1 cellular context compared by ENCODE assay signal in the genomic region with DNA sequence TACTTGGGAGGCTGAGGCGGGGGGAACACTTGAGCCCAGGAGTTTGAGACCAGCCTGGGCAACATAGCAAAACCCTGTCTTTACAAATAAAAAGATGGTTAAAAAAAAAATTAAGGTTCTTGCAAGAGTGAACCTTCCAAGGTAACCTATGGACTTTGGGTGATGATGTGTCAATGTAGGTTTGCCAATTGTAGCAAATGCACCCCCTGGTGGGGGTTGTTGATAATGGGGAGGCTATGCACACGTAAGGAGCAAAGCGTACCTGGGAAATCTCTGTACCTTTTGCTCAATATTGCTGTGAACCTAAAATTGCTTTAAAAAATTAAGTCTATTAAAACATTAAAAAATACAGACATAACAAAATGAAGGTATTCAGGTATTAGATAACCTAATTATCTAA.
TF ChIP-seq lines count a peak whose summit lies in the region.

No MANE protein-coding gene starts in this region.

TF ChIP-seq in GM12878, 131 proteins besides CTCF, POLR2A, EP300 and RAD21 (continued from another document):
- TF ChIP-seq, protein P1, sequence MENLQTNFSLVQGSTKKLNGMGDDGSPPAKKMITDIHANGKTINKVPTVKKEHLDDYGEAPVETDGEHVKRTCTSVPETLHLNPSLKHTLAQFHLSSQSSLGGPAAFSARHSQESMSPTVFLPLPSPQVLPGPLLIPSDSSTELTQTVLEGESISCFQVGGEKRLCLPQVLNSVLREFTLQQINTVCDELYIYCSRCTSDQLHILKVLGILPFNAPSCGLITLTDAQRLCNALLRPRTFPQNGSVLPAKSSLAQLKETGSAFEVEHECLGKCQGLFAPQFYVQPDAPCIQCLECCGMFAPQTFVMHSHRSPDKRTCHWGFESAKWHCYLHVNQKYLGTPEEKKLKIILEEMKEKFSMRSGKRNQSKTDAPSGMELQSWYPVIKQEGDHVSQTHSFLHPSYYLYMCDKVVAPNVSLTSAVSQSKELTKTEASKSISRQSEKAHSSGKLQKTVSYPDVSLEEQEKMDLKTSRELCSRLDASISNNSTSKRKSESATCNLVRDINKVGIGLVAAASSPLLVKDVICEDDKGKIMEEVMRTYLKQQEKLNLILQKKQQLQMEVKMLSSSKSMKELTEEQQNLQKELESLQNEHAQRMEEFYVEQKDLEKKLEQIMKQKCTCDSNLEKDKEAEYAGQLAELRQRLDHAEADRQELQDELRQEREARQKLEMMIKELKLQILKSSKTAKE (IDR thresholded peaks at IDR 0.05; ENCODE audit: low read depth, poor library complexity, severe bottlenecking): no peak
- TF ChIP-seq MYC (IDR thresholded peaks at IDR 0.05; ENCODE audit: insufficient read depth, insufficient read length, insufficient replicate concordance, low read length, severe bottlenecking): no peak
- TF ChIP-seq MXI1 (IDR thresholded peaks at IDR 0.05; ENCODE audit: low read depth, low read length): no peak
- no peak for TF ChIP-seq BHLHE40 (IDR thresholded peaks at IDR 0.05; ENCODE audit: borderline replicate concordance in 1 of 2, low read depth in 2 of 2, low read length in 1 of 2)
- TF ChIP-seq, protein P2, sequence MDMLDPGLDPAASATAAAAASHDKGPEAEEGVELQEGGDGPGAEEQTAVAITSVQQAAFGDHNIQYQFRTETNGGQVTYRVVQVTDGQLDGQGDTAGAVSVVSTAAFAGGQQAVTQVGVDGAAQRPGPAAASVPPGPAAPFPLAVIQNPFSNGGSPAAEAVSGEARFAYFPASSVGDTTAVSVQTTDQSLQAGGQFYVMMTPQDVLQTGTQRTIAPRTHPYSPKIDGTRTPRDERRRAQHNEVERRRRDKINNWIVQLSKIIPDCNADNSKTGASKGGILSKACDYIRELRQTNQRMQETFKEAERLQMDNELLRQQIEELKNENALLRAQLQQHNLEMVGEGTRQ (IDR thresholded peaks at IDR 0.05; ENCODE audit: borderline replicate concordance, low read depth, low read length): no peak
- TF ChIP-seq, protein P3, sequence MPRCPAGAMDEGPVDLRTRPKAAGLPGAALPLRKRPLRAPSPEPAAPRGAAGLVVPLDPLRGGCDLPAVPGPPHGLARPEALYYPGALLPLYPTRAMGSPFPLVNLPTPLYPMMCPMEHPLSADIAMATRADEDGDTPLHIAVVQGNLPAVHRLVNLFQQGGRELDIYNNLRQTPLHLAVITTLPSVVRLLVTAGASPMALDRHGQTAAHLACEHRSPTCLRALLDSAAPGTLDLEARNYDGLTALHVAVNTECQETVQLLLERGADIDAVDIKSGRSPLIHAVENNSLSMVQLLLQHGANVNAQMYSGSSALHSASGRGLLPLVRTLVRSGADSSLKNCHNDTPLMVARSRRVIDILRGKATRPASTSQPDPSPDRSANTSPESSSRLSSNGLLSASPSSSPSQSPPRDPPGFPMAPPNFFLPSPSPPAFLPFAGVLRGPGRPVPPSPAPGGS (IDR thresholded peaks at IDR 0.05; ENCODE audit: borderline replicate concordance, insufficient read depth, low read depth, low read length, poor library complexity, severe bottlenecking): no peak
- TF ChIP-seq ZNF274 (IDR thresholded peaks at IDR 0.05; ENCODE audit: insufficient read depth, insufficient read length): no peak
- no peak for TF ChIP-seq JUND (IDR thresholded peaks at IDR 0.05; ENCODE audit: low read depth, low read length)
- no peak for TF ChIP-seq ZNF217 (IDR thresholded peaks at IDR 0.05)
- TF ChIP-seq, protein P4, sequence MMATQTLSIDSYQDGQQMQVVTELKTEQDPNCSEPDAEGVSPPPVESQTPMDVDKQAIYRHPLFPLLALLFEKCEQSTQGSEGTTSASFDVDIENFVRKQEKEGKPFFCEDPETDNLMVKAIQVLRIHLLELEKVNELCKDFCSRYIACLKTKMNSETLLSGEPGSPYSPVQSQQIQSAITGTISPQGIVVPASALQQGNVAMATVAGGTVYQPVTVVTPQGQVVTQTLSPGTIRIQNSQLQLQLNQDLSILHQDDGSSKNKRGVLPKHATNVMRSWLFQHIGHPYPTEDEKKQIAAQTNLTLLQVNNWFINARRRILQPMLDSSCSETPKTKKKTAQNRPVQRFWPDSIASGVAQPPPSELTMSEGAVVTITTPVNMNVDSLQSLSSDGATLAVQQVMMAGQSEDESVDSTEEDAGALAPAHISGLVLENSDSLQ (IDR thresholded peaks at IDR 0.05): no peak
TF ChIP-seq in GM12878: peak in this region for 0.
